ENCODE assay signal across 19 cellular contexts in genomic region chr12:108770963-108771362, GRCh38.
"Had no signal": no experiment of that assay in that cellular context is flagged by ENCODE, and none has a peak within 500 bp of the region (broad histone marks: within the 10 kb centered on the region; RNA-seq: fewer than 3 reads in every experiment).

No MANE protein-coding gene starts in this region.

- H3K27ac ChIP-seq: adrenal gland, ascending aorta, colonic mucosa had no signal

- H3K9me3 ChIP-seq: adrenal gland, ascending aorta, colonic mucosa had no signal

- H3K36me3 Mint-ChIP-seq: activated naive CD8-positive, alpha-beta T cell had no signal

- H3K27me3 ChIP-seq: adrenal gland, ascending aorta, colonic mucosa had no signal

- ATAC-seq: activated T-helper 17 cell treated with anti-CD3 and anti-CD28 coated beads, Interleukin-2, amount 50 U/mL, for 72 hours; left lobe of liver had no signal

- DNase-seq: activated CD4-positive, alpha-beta T cell treated with anti-CD3 and anti-CD28 coated beads for 1 hour; activated CD4-positive, alpha-beta T cell treated with anti-CD3 and anti-CD28 coated beads, Interleukin-2, amount 50 U/mL, for 1 hour; activated CD8-positive, alpha-beta memory T cell treated with anti-CD3 and anti-CD28 coated beads, Interleukin-2, amount 50 U/mL, for 4 hours; activated T-cell treated with anti-CD3 and anti-CD28 coated beads, Interleukin-2, amount 50 U/mL, for 24 hours; adrenal gland; central memory CD4-positive, alpha-beta T cell; colonic mucosa; kidney; midbrain; nephron progenitor cell; occipital lobe; stimulated activated CD4-positive, alpha-beta T cell treated with anti-CD3 and anti-CD28 coated beads, Interleukin-2, amount 100 ng/mL, for 48 hours; stimulated activated naive CD4-positive, alpha-beta T cell treated with Interleukin-2 at 50 U/mL for 16 hours; T-helper 1 cell; T-helper 9 cell had no signal

- H3K4me1 ChIP-seq: colonic mucosa had no signal

- H3K4me3 ChIP-seq: adrenal gland, ascending aorta, colonic mucosa had no signal

- FAIRE-seq: kidney had no signal

- H3K27ac Mint-ChIP-seq: activated naive CD8-positive, alpha-beta T cell; activated T-cell treated with anti-CD3 and anti-CD28 coated beads, Interleukin-2, amount 50 U/mL, for 24 hours; activated T-helper 17 cell treated with anti-CD3 and anti-CD28 coated beads, Interleukin-2, amount 50 U/mL, for 72 hours had no signal

- H3K4me3 Mint-ChIP-seq: activated naive CD8-positive, alpha-beta T cell; activated T-cell treated with anti-CD3 and anti-CD28 coated beads, Interleukin-2, amount 50 U/mL, for 24 hours; activated T-helper 17 cell treated with anti-CD3 and anti-CD28 coated beads, Interleukin-2, amount 50 U/mL, for 72 hours; nephron progenitor cell had no signal

- H3K36me3 ChIP-seq: adrenal gland, ascending aorta, colonic mucosa had no signal

- H3K9me3 Mint-ChIP-seq: activated T-cell treated with anti-CD3 and anti-CD28 coated beads, Interleukin-2, amount 50 U/mL, for 24 hours; activated T-helper 17 cell treated with anti-CD3 and anti-CD28 coated beads, Interleukin-2, amount 50 U/mL, for 72 hours; nephron progenitor cell had no signal

- H3K27me3 Mint-ChIP-seq: activated naive CD8-positive, alpha-beta T cell had no signal

- H3K4me1 Mint-ChIP-seq: activated T-helper 17 cell treated with anti-CD3 and anti-CD28 coated beads, Interleukin-2, amount 50 U/mL, for 72 hours had no signal
